8 cellular contexts compared by ENCODE assay signal in genomic region chr17:34542700-34543336, GRCh38. TPM values are rescaled to one million over a fixed set of nuclear protein-coding genes. Genes with fewer than 3 reads are reported as not detected.
DNase-seq lines count a peak whose midpoint lies in the region; ATAC-seq, FAIRE-seq and TF ChIP-seq lines count a peak whose summit lies in the region.

No MANE protein-coding gene starts in this region.

- H3K27me3 Mint-ChIP-seq in T-helper 17 cell = peaks cover 66% of the 10 kb centered on the region

- no peak overlapping the region for H3K4me3 ChIP-seq in astrocyte of the spinal cord (ENCODE audit: low read depth, low read length)
- no peak overlapping the region for H3K4me3 ChIP-seq in lower lobe of right lung

- H3K4me1 Mint-ChIP-seq in T-helper 17 cell = no peaks in the 10 kb centered on the region

- H3K4me1 ChIP-seq in lower lobe of right lung = no peaks in the 10 kb centered on the region

- no peaks in the 10 kb centered on the region for H3K36me3 ChIP-seq in lower lobe of right lung

- intact Hi-C loops in lower lobe of right lung (cut with DNase I) = no loop called here

- H3K9me3 ChIP-seq in T-helper 17 cell (ENCODE audit: control insufficient read depth, low read length, poor library complexity, severe bottlenecking) (no peaks in the 10 kb centered on the region), lower lobe of right lung (no peaks in the 10 kb centered on the region)

- H3K36me3 Mint-ChIP-seq in T-helper 17 cell (ENCODE audit: low read depth) = no peaks in the 10 kb centered on the region

- no peak for ATAC-seq in T-helper 17 cell
- peak in 1 of 2 donors; percentile 54 for ATAC-seq in lower lobe of right lung
- no peak for ATAC-seq in HG02973 (IDR thresholded peaks at IDR 0.05; ENCODE audit: unreplicated experiment)

- peak; percentile 92 for TF ChIP-seq CTCF in 22Rv1 (IDR thresholded peaks at IDR 0.05)
- peak; percentile 81 for TF ChIP-seq CTCF in astrocyte of the spinal cord (IDR thresholded peaks at IDR 0.05; ENCODE audit: low read depth, low read length)
- peak; percentile 80 for TF ChIP-seq CTCF in lower lobe of right lung (IDR thresholded peaks at IDR 0.05)

- DNase-seq in GM12892 (ENCODE audit: insufficient read length) (no peak), T-helper 17 cell (peak; percentile 16 to 42 (median 28)), astrocyte of the spinal cord (ENCODE audit: low read depth, low spot score) (peak; percentile 4), lower lobe of right lung (peak; percentile 52), HCEC 1CT (no peak)
- peak; percentile 19 for DNase-seq in stimulated activated CD8-positive, alpha-beta memory T cell treated with anti-CD3 and anti-CD28 coated beads, Interleukin-4, amount 100 ng/mL, for 24 hours (ENCODE audit: low read depth)

- H3K27ac Mint-ChIP-seq in T-helper 17 cell = no peak overlapping the region

- H3K27ac ChIP-seq in 22Rv1 (no peak overlapping the region), lower lobe of right lung (no peak overlapping the region)

- peaks cover 21% of the 10 kb centered on the region for H3K27me3 ChIP-seq in lower lobe of right lung (ENCODE audit: low read depth)

- in situ Hi-C loops in astrocyte of the spinal cord (cut with HindIII; ENCODE audit: low sequenced_read_pairs) = no loop called here

- FAIRE-seq in GM12892 (lab: Jason Lieb, UNC) = peak; percentile 33

- TF ChIP-seq POLR2A in GM12892 (IDR thresholded peaks at IDR 0.05; ENCODE audit: low read depth, low read length) = no peak

- no peak overlapping the region for H3K4me3 Mint-ChIP-seq in T-helper 17 cell

RNA-seq across cellular contexts. Expression of gene TMEM132E, which starts 36.6 kb away (rescaled TPM):
- polyA plus RNA-seq in GM12892 (2012; ENCODE audit: missing spikeins) = not detected
- total RNA-seq in T-helper 17 cell (not detected), lower lobe of right lung (0.53 TPM)

Comparison
In these comparisons a context has a peak if more than half of its experiments do, and no peak if none do; other contexts are left out.
1. DNase-seq: peak in T-helper 17 cell (3 of 3), astrocyte of the spinal cord (single experiment), lower lobe of right lung (single experiment) and stimulated activated CD8-positive, alpha-beta memory T cell treated with anti-CD3 and anti-CD28 coated beads, Interleukin-4, amount 100 ng/mL, for 24 hours (single experiment); none in GM12892 (single experiment) and HCEC 1CT (single experiment).
2. Peak in every context shown above with its lines, with median percentiles within 50 percentile points of each other: CTCF ChIP-seq.